ENCODE assay signal across 7 cellular contexts in genomic region chr3:131586277-131586676, GRCh38.
"Had no signal": no experiment of that assay in that cellular context is flagged by ENCODE, and none has a peak within 500 bp of the region (broad histone marks: within the 10 kb centered on the region; RNA-seq: fewer than 3 reads in every experiment).

No MANE protein-coding gene starts in this region.

- H3K4me2 ChIP-seq: KMS-11 had no signal

- H3K4me3 ChIP-seq: K562 had no signal

- ATAC-seq: HepG2, K562 had no signal

- DNase-seq: IMR-90, KBM-7, KG1 had no signal

- H3K27ac ChIP-seq: HL-60, KMS-11 had no signal

- H3K9ac ChIP-seq: KMS-11 had no signal
